ENCODE assay signal across 1 cellular context in genomic region chr18:45662468-45662867, GRCh38.
TF ChIP-seq lines count a peak whose summit lies in the region.

No MANE protein-coding gene starts in this region.

TF ChIP-seq in K562, 482 proteins besides CTCF, POLR2A, EP300 and RAD21:
- TF ChIP-seq WHSC1 (IDR thresholded peaks at IDR 0.05; ENCODE audit: low read length), result no peak
- no peak for TF ChIP-seq EGR1 (conservative IDR thresholded peaks at IDR 0.05)
- TF ChIP-seq MIER1 (IDR thresholded peaks at IDR 0.05; ENCODE audit: low read depth), result no peak
- TF ChIP-seq TFE3 (CRISPR knock-in tag; IDR thresholded peaks at IDR 0.05), result peak; percentile 46; the same call in 1 of the 2 replicates
